In genomic region chr1:213452504-213452903, GRCh38 we compare ENCODE assay signal across 24 cellular contexts.
"Had no signal": no experiment of that assay in that cellular context is flagged by ENCODE, and none has a peak within 500 bp of the region (broad histone marks: within the 10 kb centered on the region; RNA-seq: fewer than 3 reads in every experiment).

No MANE protein-coding gene starts in this region.

- H3K4me1 ChIP-seq: upper lobe of right lung had no signal

- ATAC-seq: heart right ventricle, natural killer cell, right cardiac atrium, sciatic nerve, upper lobe of right lung had no signal

- H3K9me3 ChIP-seq: heart right ventricle, left ventricle myocardium inferior, ovary, suprapubic skin, thoracic aorta, tibial artery, upper lobe of right lung had no signal

- H3K27ac Mint-ChIP-seq: memory B cell; natural killer cell; progenitor cell of endocrine pancreas; stimulated activated naive CD8-positive, alpha-beta T cell treated with anti-CD3 and anti-CD28 coated beads, Interleukin-15, Interleukin-2, amounts not matched to agents 100 ng/mL and 50 ng/mL, for 24 hours had no signal

- H3K9me3 Mint-ChIP-seq: memory B cell; natural killer cell; nephron progenitor cell; stimulated activated naive CD8-positive, alpha-beta T cell treated with anti-CD3 and anti-CD28 coated beads, Interleukin-15, Interleukin-2, amounts not matched to agents 100 ng/mL and 50 ng/mL, for 24 hours had no signal

- H3K4me3 Mint-ChIP-seq: memory B cell; natural killer cell; nephron progenitor cell; stimulated activated naive CD8-positive, alpha-beta T cell treated with anti-CD3 and anti-CD28 coated beads, Interleukin-15, Interleukin-2, amounts not matched to agents 100 ng/mL and 50 ng/mL, for 24 hours had no signal

- H3K36me3 ChIP-seq: heart right ventricle, left ventricle myocardium inferior, ovary, suprapubic skin, thoracic aorta, tibial artery, upper lobe of right lung had no signal

- H3K27ac ChIP-seq: heart right ventricle, left ventricle myocardium inferior, ovary, skin epidermis, suprapubic skin, thoracic aorta, tibial artery, upper lobe of right lung had no signal

- H3K27me3 ChIP-seq: heart right ventricle, ovary, suprapubic skin, upper lobe of right lung had no signal

- H3K4me1 Mint-ChIP-seq: memory B cell, natural killer cell had no signal

- H3K36me3 Mint-ChIP-seq: memory B cell, natural killer cell had no signal

- DNase-seq: heart right ventricle; hippocampal formation; islet precursor cell; left ventricle myocardium inferior; natural killer cell; nephron progenitor cell; ovary; retina; right cardiac atrium; stimulated activated CD4-positive, alpha-beta T cell treated with anti-CD3 and anti-CD28 coated beads, Interleukin-12 subunit alpha, Interleukin-12 subunit beta, amount 100 ng/mL, for 4 hours; stimulated activated CD4-positive, alpha-beta T cell treated with anti-CD3 and anti-CD28 coated beads, Interleukin-15, amount 100 ng/mL, for 24 hours; stimulated activated CD4-positive, alpha-beta T cell treated with anti-CD3 and anti-CD28 coated beads, Interleukin-2, amount 100 ng/mL, for 24 hours; stimulated activated CD4-positive, alpha-beta T cell treated with anti-CD3 and anti-CD28 coated beads, Interleukin-4, amount 100 ng/mL, for 1 hour; stimulated activated naive CD4-positive, alpha-beta T cell; tibial artery; trophoblast cell; upper lobe of right lung had no signal

- H3K4me3 ChIP-seq: heart right ventricle, left ventricle myocardium inferior, ovary, skin epidermis, suprapubic skin, thoracic aorta, tibial artery, upper lobe of right lung had no signal
